Comparison of ENCODE assay signal across 16 cellular contexts in the genomic region with DNA sequence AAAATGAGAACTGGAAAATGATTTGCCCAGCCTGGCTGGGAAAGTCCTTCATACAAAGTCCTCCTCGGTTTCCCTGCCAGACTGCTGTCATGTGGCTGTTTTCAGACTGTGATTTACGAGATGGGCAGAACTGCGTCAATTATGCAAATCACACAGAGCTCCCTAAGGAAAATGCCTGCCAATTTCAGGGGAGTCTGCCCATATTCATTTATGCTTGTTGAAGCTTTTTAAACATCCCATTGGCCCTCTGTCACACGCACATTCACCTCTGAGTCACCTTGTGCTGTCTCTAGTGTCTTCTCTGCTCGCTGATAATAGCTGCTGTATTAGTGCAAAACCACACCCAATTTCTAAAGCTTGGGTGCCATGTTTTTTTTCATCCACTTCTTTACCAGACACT.
DNase-seq lines count a peak whose midpoint lies in the region; ATAC-seq, FAIRE-seq and TF ChIP-seq lines count a peak whose summit lies in the region.
"Had no signal": no experiment of that assay in that cellular context is flagged by ENCODE, and none has a peak within 500 bp of the region (broad histone marks: within the 10 kb centered on the region; RNA-seq: fewer than 3 reads in every experiment).

No MANE protein-coding gene starts in this region.

- H3K9me1 ChIP-seq in K562 (ENCODE audit: control insufficient read depth, insufficient read depth, low read length) = no peaks in the 10 kb centered on the region

- H3K36me3 ChIP-seq in K562 (ENCODE audit: control insufficient read depth, insufficient read depth, low read length) = no peaks in the 10 kb centered on the region
- H3K36me3 ChIP-seq: MG63, SJSA1 had no signal

- H3K4me1 ChIP-seq in K562 (replicated peaks in 1 of 2; ENCODE audit: control insufficient read depth in 2 of 2, insufficient read depth in 2 of 2, low read length in 2 of 2) = no peaks in the 10 kb centered on the region
- H3K4me1 ChIP-seq: SJSA1 had no signal

- no peak for TF ChIP-seq EP300 in K562 (IDR thresholded peaks at IDR 0.05; ENCODE audit: low read length)

- no peak overlapping the region for H2AFZ ChIP-seq in K562 (ENCODE audit: low read depth, low read length)

- no peak overlapping the region for H3K4me2 ChIP-seq in K562 (ENCODE audit: insufficient read depth, low read length)

- H4K20me1 ChIP-seq in K562 (replicated peaks; ENCODE audit: control insufficient read depth, insufficient read depth, low read length) = no peaks in the 10 kb centered on the region

- no peak for TF ChIP-seq CTCF in K562 (IDR thresholded peaks at IDR 0.05 in 2 of 3, conservative IDR thresholded peaks at IDR 0.05 in 1 of 3; ENCODE audit: insufficient read depth in 2 of 3, low read depth in 1 of 3, low read length in 3 of 3)

- in situ Hi-C loops in K562 (cut with MboI) = no loop called here

- intact Hi-C loops in K562 (cut with micrococcal nuclease) = no loop called here

- CTCF ChIA-PET in HEK293T (lab: Yijun Ruan, JAX) = no interaction called here
- CTCF ChIA-PET in K562 (lab: Yijun Ruan, JAX; ENCODE audit: low intra/inter-chr PET ratio) = no interaction called here

- BruUV-seq in K562 (replicated peaks; lab: Mats Ljungman, UMichigan) = no TSS peak

- no peak for FAIRE-seq in K562 (lab: Jason Lieb, UNC)
- FAIRE-seq: H54 had no signal

- no peak overlapping the region for H3K4me3 ChIP-seq in K562
- H3K4me3 ChIP-seq: MG63, SJSA1 had no signal

- TF ChIP-seq POLR2A in K562 (conservative IDR thresholded peaks at IDR 0.05) = no peak

- H3K27me3 ChIP-seq in K562 (ENCODE audit: control insufficient read depth in 2 of 2, insufficient read depth in 2 of 2, low read length in 2 of 2) = peaks cover 2 to 20% of the 10 kb centered on the region in 2 experiments; a peak in 3 of 5 replicates
- H3K27me3 ChIP-seq: SJSA1 had no signal

- TF ChIP-seq RAD21 in K562 (CRISPR knock-in tag; conservative IDR thresholded peaks at IDR 0.05 in 1 of 2, IDR thresholded peaks at IDR 0.05 in 1 of 2) = no peak

- H3K9ac ChIP-seq in K562 (ENCODE audit: insufficient read depth in 1 of 2, low read depth in 2 of 2, low read length in 2 of 2) = no peak overlapping the region

- 0% methylated on average over 5 of the region's 5 CpGs for WGBS in K562 (ENCODE audit: insufficient coverage, low coverage, missing lambda C conversion rate)

- H3K27ac ChIP-seq in K562 (ENCODE audit: extremely low read depth, low read depth, low read length) = no peak overlapping the region
- H3K27ac ChIP-seq: SJSA1 had no signal

- no peaks in the 10 kb centered on the region for H3K79me2 ChIP-seq in K562 (ENCODE audit: control insufficient read depth, insufficient read depth, low read length)

- H3K9me3 ChIP-seq in K562 (replicated peaks; ENCODE audit: control insufficient read depth, insufficient read depth, low read depth, low read length) = no peaks in the 10 kb centered on the region
- H3K9me3 ChIP-seq: MG63 had no signal

- POLR2A ChIA-PET in HEK293T (lab: Yijun Ruan, JAX) = no interaction called here
- POLR2A ChIA-PET in K562 (lab: Yijun Ruan, JAX) = no interaction called here

- DNase-seq in COR-L47 (lab: John Stamatoyannopoulos, UW) (peak; percentile 47), HEK293T (ENCODE audit: extremely low spot score) (no peak), NCI-H2171 treated with DMSO at 0.1 percent for 48 hours (lab: John Stamatoyannopoulos, UW) (peak; percentile 82), K562 (ENCODE audit: extremely low read depth in 1 of 4, low spot score in 3 of 4) (no peak), NOMO-1 treated with DMSO at 0.1 percent for 48 hours (lab: John Stamatoyannopoulos, UW; ENCODE audit: unreplicated experiment) (no peak), GM03348 (ENCODE audit: low spot score) (no peak)
- DNase-seq: ACHN; CD4-positive, alpha-beta T cell; MG63; NCI-H146; NCI-H524; RPMI8226; T-helper 9 cell had no signal

- no peak for ATAC-seq in K562
- ATAC-seq in HG03095 (IDR thresholded peaks at IDR 0.05; ENCODE audit: unreplicated experiment) = no peak

TF ChIP-seq in HEK293T, 16 proteins besides CTCF, POLR2A, EP300 and RAD21:
- TF ChIP-seq CTBP1 (IDR thresholded peaks at IDR 0.05; ENCODE audit: borderline replicate concordance) (no peak), SUZ12 (IDR thresholded peaks at IDR 0.05) (no peak), BHLHE40 (IDR thresholded peaks at IDR 0.05; ENCODE audit: borderline replicate concordance) (no peak), FOXM1 (IDR thresholded peaks at IDR 0.05; ENCODE audit: borderline replicate concordance) (no peak)
- TF ChIP-seq, protein P1, sequence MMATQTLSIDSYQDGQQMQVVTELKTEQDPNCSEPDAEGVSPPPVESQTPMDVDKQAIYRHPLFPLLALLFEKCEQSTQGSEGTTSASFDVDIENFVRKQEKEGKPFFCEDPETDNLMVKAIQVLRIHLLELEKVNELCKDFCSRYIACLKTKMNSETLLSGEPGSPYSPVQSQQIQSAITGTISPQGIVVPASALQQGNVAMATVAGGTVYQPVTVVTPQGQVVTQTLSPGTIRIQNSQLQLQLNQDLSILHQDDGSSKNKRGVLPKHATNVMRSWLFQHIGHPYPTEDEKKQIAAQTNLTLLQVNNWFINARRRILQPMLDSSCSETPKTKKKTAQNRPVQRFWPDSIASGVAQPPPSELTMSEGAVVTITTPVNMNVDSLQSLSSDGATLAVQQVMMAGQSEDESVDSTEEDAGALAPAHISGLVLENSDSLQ (IDR thresholded peaks at IDR 0.05) = peak; percentile 15; the same call in 1 of the 2 replicates

TF ChIP-seq in K562, 482 proteins besides CTCF, POLR2A, EP300 and RAD21:
- TF ChIP-seq SIN3B (IDR thresholded peaks at IDR 0.05; ENCODE audit: low read depth) = no peak
- TF ChIP-seq, protein P2, sequence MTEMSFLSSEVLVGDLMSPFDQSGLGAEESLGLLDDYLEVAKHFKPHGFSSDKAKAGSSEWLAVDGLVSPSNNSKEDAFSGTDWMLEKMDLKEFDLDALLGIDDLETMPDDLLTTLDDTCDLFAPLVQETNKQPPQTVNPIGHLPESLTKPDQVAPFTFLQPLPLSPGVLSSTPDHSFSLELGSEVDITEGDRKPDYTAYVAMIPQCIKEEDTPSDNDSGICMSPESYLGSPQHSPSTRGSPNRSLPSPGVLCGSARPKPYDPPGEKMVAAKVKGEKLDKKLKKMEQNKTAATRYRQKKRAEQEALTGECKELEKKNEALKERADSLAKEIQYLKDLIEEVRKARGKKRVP (CRISPR knock-in tag; IDR thresholded peaks at IDR 0.05) = no peak
- no peak for TF ChIP-seq PBX2 (CRISPR knock-in tag; IDR thresholded peaks at IDR 0.05; ENCODE audit: low read depth)
- TF ChIP-seq PBX2 (tag; conservative IDR thresholded peaks at IDR 0.05; ENCODE audit: low read depth) = peak; percentile 33; the same call in 1 of the 2 replicates

Comparison
In these comparisons a context has a peak if more than half of its experiments do, and no peak if none do; other contexts are left out.
1. DNase-seq: peak in COR-L47 (single experiment) and NCI-H2171 treated with DMSO at 0.1 percent for 48 hours (single experiment); none in HEK293T (single experiment), K562 (0 of 4), NOMO-1 treated with DMSO at 0.1 percent for 48 hours (single experiment) and GM03348 (single experiment).